In the genomic region with DNA sequence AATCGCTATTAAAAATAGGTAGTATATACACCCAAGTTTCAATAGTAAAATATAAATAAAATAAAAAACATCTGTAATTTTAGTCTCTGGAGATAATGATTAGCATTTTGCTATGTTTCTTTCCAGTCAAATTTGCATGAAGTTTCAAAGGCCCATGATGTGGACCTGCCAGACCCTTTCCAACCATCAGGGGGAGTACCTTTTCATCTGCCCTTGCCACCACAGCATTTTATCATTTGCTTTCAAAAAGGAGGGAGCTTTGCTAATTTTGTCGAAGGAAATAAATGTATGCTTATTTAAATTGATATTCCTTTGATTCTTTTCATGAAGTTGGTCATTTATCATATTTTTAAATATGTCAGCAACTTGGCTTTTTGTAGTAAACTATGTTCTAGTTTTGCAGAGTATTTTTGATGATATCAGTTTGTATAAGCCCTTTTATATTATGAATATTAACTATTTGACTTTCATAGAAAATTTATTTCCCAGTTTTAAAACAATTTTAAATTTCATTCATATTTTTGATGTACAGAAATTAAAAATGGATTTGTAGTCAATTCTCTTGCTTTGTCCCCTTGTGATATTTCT, we compare ENCODE assay signal across 8 cellular contexts.
A peak's percentile ranks its signal among the peaks of the same experiment; 100 is the strongest.
DNase-seq lines count a peak whose midpoint lies in the region; ATAC-seq, FAIRE-seq and TF ChIP-seq lines count a peak whose summit lies in the region.

No MANE protein-coding gene starts in this region.

- no peak for ATAC-seq in HG02571 (IDR thresholded peaks at IDR 0.05; ENCODE audit: unreplicated experiment)

- no peaks in the 10 kb centered on the region for H3K9me3 Mint-ChIP-seq in Calu3 (ENCODE audit: low read depth, unreplicated experiment)

- no peak overlapping the region for H3K4me3 Mint-ChIP-seq in Calu3 (ENCODE audit: low read depth, unreplicated experiment)

- TF ChIP-seq CTCF in Calu3 (IDR thresholded peaks at IDR 0.05; ENCODE audit: unreplicated experiment): peak; percentile 55

- intact Hi-C loops in Calu3 (cut with micrococcal nuclease; ENCODE audit: unreplicated experiment): loop anchor here (5.0 kb wide), 1 partner anchor 203 kb away; the partner anchor contains the start of genes ITFG1 and PHKB

- H3K27me3 Mint-ChIP-seq in Calu3 (ENCODE audit: unreplicated experiment): no peaks in the 10 kb centered on the region

- CTCF ChIA-PET in Calu3 (lab: Charles Lee): interaction anchor here (0.5 to 1.3 kb wide), 3 partner anchors 17 to 906 kb away, joined by 3 to 9 read pairs (median 3); no protein-coding TSS in a partner anchor

- H3K36me3 Mint-ChIP-seq in Calu3 (ENCODE audit: insufficient read depth, unreplicated experiment): no peaks in the 10 kb centered on the region

- H3K27ac Mint-ChIP-seq in Calu3 (ENCODE audit: unreplicated experiment): no peak overlapping the region

- no peaks in the 10 kb centered on the region for H3K4me1 Mint-ChIP-seq in Calu3 (ENCODE audit: low read depth, unreplicated experiment)

- FAIRE-seq in endometrium (lab: Jason Lieb, UNC): peak; percentile 12

- DNase-seq in Calu3: peak; percentile 35
- DNase-seq in GM19238 (ENCODE audit: insufficient read length, low spot score): peak; percentile 4
- peak; percentile 2 for DNase-seq in NOMO-1 treated with dmso at 0.1 percent for 144 hours (lab: John Stamatoyannopoulos, UW; ENCODE audit: unreplicated experiment)
- DNase-seq in renal cortical epithelial cell (ENCODE audit: low read depth): peak; percentile 5
- DNase-seq in NCI-H187 (lab: John Stamatoyannopoulos, UW): no peak
- no peak for DNase-seq in stimulated activated CD8-positive, alpha-beta memory T cell treated with anti-CD3 and anti-CD28 coated beads, Interleukin-4, amount 100 ng/mL, for 48 hours

- BruUV-seq in Calu3 (replicated peaks; lab: Mats Ljungman, UMichigan): no TSS peak

Comparison
In these comparisons a context has a peak if more than half of its experiments do, and no peak if none do; other contexts are left out.
1. DNase-seq: peak in Calu3 (single experiment), GM19238 (single experiment), NOMO-1 treated with dmso at 0.1 percent for 144 hours (single experiment) and renal cortical epithelial cell (single experiment); none in NCI-H187 (0 of 2) and stimulated activated CD8-positive, alpha-beta memory T cell treated with anti-CD3 and anti-CD28 coated beads, Interleukin-4, amount 100 ng/mL, for 48 hours (single experiment).